11 cellular contexts compared by ENCODE assay signal in genomic region chr9:91099471-91099870, GRCh38.
A peak's percentile ranks its signal among the peaks of the same experiment; 100 is the strongest.
DNase-seq lines count a peak whose midpoint lies in the region; ATAC-seq and TF ChIP-seq lines count a peak whose summit lies in the region.
"Had no signal": no experiment of that assay in that cellular context is flagged by ENCODE, and none has a peak within 500 bp of the region (broad histone marks: within the 10 kb centered on the region; RNA-seq: fewer than 3 reads in every experiment).

No MANE protein-coding gene starts in this region.

- intact Hi-C loops in cardiac septum (cut with DNase I) (no loop called here), right cardiac atrium (cut with DNase I) (loop anchor here in 1 of 4 donors (10.0 kb wide), 1 partner anchor 325 kb away; the partner anchor contains the start of gene NFIL3), tibial artery (cut with DNase I; ENCODE audit: low total_unique reads) (no loop called here), sciatic nerve (cut with DNase I) (no loop called here)

- H3K4me1 ChIP-seq in cardiac muscle cell (ENCODE audit: low read depth) (peaks cover 45% of the 10 kb centered on the region), right cardiac atrium (ENCODE audit: control insufficient read depth, insufficient read depth, low read length) (peaks cover 11% of the 10 kb centered on the region), tibial artery (peaks cover 0 to 24% (median 15%) of the 10 kb centered on the region in 4 donors)

- H3K36me3 ChIP-seq in cardiac muscle cell (no peaks in the 10 kb centered on the region), tibial artery (no peaks in the 10 kb centered on the region)

- H3K4me1 Mint-ChIP-seq in activated CD8-positive, alpha-beta T cell treated with anti-CD3 and anti-CD28 coated beads, Interleukin-2, amount 10 ng/mL, durations not matched to agents 7 days and 5 days (ENCODE audit: low read depth), result peaks cover 70% of the 10 kb centered on the region

- H3K36me3 Mint-ChIP-seq in activated CD8-positive, alpha-beta T cell treated with anti-CD3 and anti-CD28 coated beads, Interleukin-2, amount 10 ng/mL, durations not matched to agents 7 days and 5 days (ENCODE audit: low read depth), result peaks cover 35% of the 10 kb centered on the region
- H3K36me3 Mint-ChIP-seq: memory B cell had no signal

- TF ChIP-seq CTCF in cardiac muscle cell (IDR thresholded peaks at IDR 0.05; ENCODE audit: low read depth, low read length) (no peak), tibial artery (IDR thresholded peaks at IDR 0.05) (no peak)

- DNase-seq in cardiac muscle cell (ENCODE audit: low read depth in 1 of 2, low spot score in 1 of 2) (no peak), cardiac septum (ENCODE audit: low spot score) (no peak), right cardiac atrium (no peak), tibial artery (no peak), NCI-H1092 treated with DMSO at 0.1 percent for 48 hours (lab: John Stamatoyannopoulos, UW) (no peak), sciatic nerve (ENCODE audit: low spot score) (no peak), NCI-H510A treated with DMSO at 0.1 percent for 48 hours (lab: John Stamatoyannopoulos, UW) (no peak)
- no peak for DNase-seq in activated CD8-positive, alpha-beta T cell treated with anti-CD3 and anti-CD28 coated beads, Interleukin-2, amount 10 ng/mL, durations not matched to agents 7 days and 5 days

- ATAC-seq in activated CD8-positive, alpha-beta T cell treated with anti-CD3 and anti-CD28 coated beads, Interleukin-2, amount 10 ng/mL, durations not matched to agents 7 days and 5 days, result no peak
- ATAC-seq in right cardiac atrium (no peak), sciatic nerve (no peak)

- peak overlapping the region; percentile 94 for H3K27ac Mint-ChIP-seq in activated CD8-positive, alpha-beta T cell treated with anti-CD3 and anti-CD28 coated beads, Interleukin-2, amount 10 ng/mL, durations not matched to agents 7 days and 5 days
- H3K27ac Mint-ChIP-seq: memory B cell, progenitor cell of endocrine pancreas had no signal

- H3K4me3 Mint-ChIP-seq in activated CD8-positive, alpha-beta T cell treated with anti-CD3 and anti-CD28 coated beads, Interleukin-2, amount 10 ng/mL, durations not matched to agents 7 days and 5 days, result peak overlapping the region; percentile 65
- H3K4me3 Mint-ChIP-seq: memory B cell had no signal

- no peaks in the 10 kb centered on the region for H3K27me3 Mint-ChIP-seq in activated CD8-positive, alpha-beta T cell treated with anti-CD3 and anti-CD28 coated beads, Interleukin-2, amount 10 ng/mL, durations not matched to agents 7 days and 5 days (ENCODE audit: low read depth)

- H3K4me3 ChIP-seq in cardiac muscle cell (no peak overlapping the region), right cardiac atrium (ENCODE audit: low read length) (no peak overlapping the region), tibial artery (no peak overlapping the region)
- H3K4me3 ChIP-seq: testis had no signal

- H3K9me3 ChIP-seq in cardiac muscle cell (ENCODE audit: low read depth) (no peaks in the 10 kb centered on the region), right cardiac atrium (ENCODE audit: control insufficient read depth, low read length) (no peaks in the 10 kb centered on the region), tibial artery (no peaks in the 10 kb centered on the region)
- H3K9me3 ChIP-seq: testis had no signal

- H3K27me3 ChIP-seq in cardiac muscle cell (no peaks in the 10 kb centered on the region), right cardiac atrium (ENCODE audit: control insufficient read depth, insufficient read depth) (no peaks in the 10 kb centered on the region), tibial artery (no peaks in the 10 kb centered on the region)
- H3K27me3 ChIP-seq: testis had no signal

- POLR2A ChIA-PET in activated CD8-positive, alpha-beta T cell treated with anti-CD3 and anti-CD28 coated beads, Interleukin-2, amount 10 ng/mL, durations not matched to agents 7 days and 5 days (lab: Charles Lee), result interaction anchor here (1.0 to 3.5 kb wide), 9 partner anchors 10 to 326 kb away, joined by 3 to 32 read pairs (median 11); no protein-coding TSS in a partner anchor

- WGBS in right cardiac atrium, result 49% methylated on average over 4 of the region's 4 CpGs

- CTCF ChIA-PET in activated CD8-positive, alpha-beta T cell treated with anti-CD3 and anti-CD28 coated beads, Interleukin-2, amount 10 ng/mL, durations not matched to agents 7 days and 5 days (lab: Charles Lee), result interaction anchor here (1.2 to 3.0 kb wide), 10 partner anchors 9 to 259 kb away, joined by 4 to 31 read pairs (median 6); no protein-coding TSS in a partner anchor

- H3K9me3 Mint-ChIP-seq in activated CD8-positive, alpha-beta T cell treated with anti-CD3 and anti-CD28 coated beads, Interleukin-2, amount 10 ng/mL, durations not matched to agents 7 days and 5 days (ENCODE audit: insufficient read depth), result peaks cover 11% of the 10 kb centered on the region

- H3K27ac ChIP-seq in cardiac muscle cell (peak overlapping the region; percentile 85), right cardiac atrium (ENCODE audit: low read length) (peak overlapping the region; percentile 79), tibial artery (peak overlapping the region; percentile 39 to 62)
- H3K27ac ChIP-seq: testis had no signal
